In genomic region chr1:155140630-155140953, GRCh38 we compare ENCODE assay signal across 8 cellular contexts. TPM values are rescaled to one million over a fixed set of nuclear protein-coding genes. Genes with fewer than 3 reads are reported as not detected.
DNase-seq lines count a peak whose midpoint lies in the region; ATAC-seq and TF ChIP-seq lines count a peak whose summit lies in the region.

No MANE protein-coding gene starts in this region.

- POLR2A ChIA-PET in activated B cell treated with CpG ODN at 0.5 μM for 24 hours (lab: Charles Lee): interaction anchor here (0.6 to 1.6 kb wide), 5 partner anchors 9 to 106 kb away, joined by 3 to 8 read pairs (median 5); partner anchors contain the start of gene KRTCAP2

- CTCF ChIA-PET in activated B cell treated with CpG ODN at 0.5 μM for 24 hours (lab: Charles Lee): interaction anchor here (0.7 to 1.5 kb wide), 2 partner anchors 27 to 49 kb away, joined by 4 read pairs; no protein-coding TSS in a partner anchor

- no peaks in the 10 kb centered on the region for H3K9me3 ChIP-seq in HAP-1

- H3K4me3 ChIP-seq in HAP-1 (peak overlapping the region; percentile 80), skin epidermis (peak overlapping the region; percentile 67 to 95 (median 77))

- peaks cover 11% of the 10 kb centered on the region for H3K4me1 ChIP-seq in HAP-1

- H3K27ac Mint-ChIP-seq in activated B cell treated with CpG ODN at 0.5 μM for 24 hours (peak overlapping the region; percentile 97), glutamatergic neuron (ENCODE audit: unreplicated experiment) (no peak overlapping the region)

- TF ChIP-seq CTCF in activated B cell treated with CpG ODN at 0.5 μM for 24 hours (IDR thresholded peaks at IDR 0.05) (no peak), glutamatergic neuron (IDR thresholded peaks at IDR 0.05; ENCODE audit: partially characterized antibody, unreplicated experiment) (no peak)

- 0 out of 2 replicates have a peak, but pooled peaks cover under 1% of the 10 kb centered on the region for H3K27me3 ChIP-seq in HAP-1 (ENCODE audit: low read depth)

- ATAC-seq in activated B cell treated with CpG ODN at 0.5 μM for 24 hours (ENCODE audit: low read depth): no peak
- ATAC-seq in GM18502 (IDR thresholded peaks at IDR 0.05; ENCODE audit: poor library complexity, unreplicated experiment): no peak
- ATAC-seq in HG03378 (IDR thresholded peaks at IDR 0.05; ENCODE audit: unreplicated experiment): no peak

- H3K27me3 Mint-ChIP-seq in activated B cell treated with CpG ODN at 0.5 μM for 24 hours (no peaks in the 10 kb centered on the region), glutamatergic neuron (ENCODE audit: unreplicated experiment) (peaks cover 6% of the 10 kb centered on the region)

- H3K4me1 Mint-ChIP-seq in activated B cell treated with CpG ODN at 0.5 μM for 24 hours: peaks cover 37% of the 10 kb centered on the region
- no peaks in the 10 kb centered on the region for H3K4me1 Mint-ChIP-seq in glutamatergic neuron (ENCODE audit: low read depth, unreplicated experiment)

- H3K9me3 Mint-ChIP-seq in activated B cell treated with CpG ODN at 0.5 μM for 24 hours (no peaks in the 10 kb centered on the region), glutamatergic neuron (ENCODE audit: unreplicated experiment) (peaks cover 1% of the 10 kb centered on the region)

- DNase-seq in HAP-1 (ENCODE audit: low spot score in 2 of 2) (no peak), activated B cell treated with CpG ODN at 0.5 μM for 24 hours (no peak), glutamatergic neuron (no peak), NCI-H774 (lab: John Stamatoyannopoulos, UW) (no peak)
- DNase-seq in activated CD8-positive, alpha-beta memory T cell treated with anti-CD3 and anti-CD28 coated beads, Interleukin-2, amount 50 U/mL, for 4 hours: no peak

- intact Hi-C loops in activated B cell treated with CpG ODN at 0.5 μM for 24 hours (cut with micrococcal nuclease): loop anchor here (1.0 kb wide), 3 partner anchors 27 to 55 kb away; partner anchors contain the start of genes KRTCAP2 and TRIM46

- H3K36me3 Mint-ChIP-seq in activated B cell treated with CpG ODN at 0.5 μM for 24 hours (ENCODE audit: low read depth) (peaks cover 33% of the 10 kb centered on the region), glutamatergic neuron (ENCODE audit: unreplicated experiment) (no peaks in the 10 kb centered on the region)

- H3K4me3 Mint-ChIP-seq in activated B cell treated with CpG ODN at 0.5 μM for 24 hours: peak overlapping the region; percentile 96
- H3K4me3 Mint-ChIP-seq in glutamatergic neuron (ENCODE audit: unreplicated experiment): peak overlapping the region; percentile 95

- in situ Hi-C loops in HAP-1 (cut with MboI; ENCODE audit: low sequenced_read_pairs): no loop called here

- H3K36me3 ChIP-seq in HAP-1 (replicated peaks): peaks cover 14% of the 10 kb centered on the region

- H3K27ac ChIP-seq in skin epidermis: peak overlapping the region in 16 of 21 experiments; percentile 79 to 96 (median 91)

RNA-seq across cellular contexts. Expression of gene DPM3, which starts 0.3 kb away (rescaled TPM):
- total RNA-seq in activated B cell treated with CpG ODN at 0.5 μM for 24 hours (33.2 and 36.8 TPM in 2 replicates), glutamatergic neuron (ENCODE audit: unreplicated experiment) (27.7 TPM)

RNA-seq across cellular contexts. Expression of gene SLC50A1, which starts 4.9 kb away (rescaled TPM):
- total RNA-seq in activated B cell treated with CpG ODN at 0.5 μM for 24 hours (77.3 and 85.2 TPM in 2 replicates), glutamatergic neuron (ENCODE audit: unreplicated experiment) (8.6 TPM)

RNA-seq across cellular contexts. Expression of gene EFNA1, which starts 12.9 kb away (rescaled TPM):
- total RNA-seq in activated B cell treated with CpG ODN at 0.5 μM for 24 hours: 0.29 TPM in 1 of 2 replicates, not detected in the other
- 1.7 TPM for total RNA-seq in glutamatergic neuron (ENCODE audit: unreplicated experiment)

RNA-seq across cellular contexts. Expression of gene KRTCAP2, which starts 32.5 kb away (rescaled TPM):
- total RNA-seq in activated B cell treated with CpG ODN at 0.5 μM for 24 hours (128 and 132 TPM in 2 replicates), glutamatergic neuron (ENCODE audit: unreplicated experiment) (108 TPM)

RNA-seq across cellular contexts. Expression of gene TRIM46, which starts 33.1 kb away (rescaled TPM):
- total RNA-seq in activated B cell treated with CpG ODN at 0.5 μM for 24 hours (1.2 and 1.9 TPM in 2 replicates), glutamatergic neuron (ENCODE audit: unreplicated experiment) (30.4 TPM)
